In genomic region chr16:82891918-82892317, GRCh38 we compare ENCODE assay signal across 19 cellular contexts.
DNase-seq lines count a peak whose midpoint lies in the region; ATAC-seq, FAIRE-seq and TF ChIP-seq lines count a peak whose summit lies in the region.
"Had no signal": no experiment of that assay in that cellular context is flagged by ENCODE, and none has a peak within 500 bp of the region (broad histone marks: within the 10 kb centered on the region; RNA-seq: fewer than 3 reads in every experiment).

No MANE protein-coding gene starts in this region.

- H3K4me1 ChIP-seq in heart left ventricle, result peaks cover 0 to 35% (median 16%) of the 10 kb centered on the region in 12 donors
- H3K4me1 ChIP-seq in ascending aorta, result peaks cover 3 to 34% of the 10 kb centered on the region in 2 donors
- H3K4me1 ChIP-seq in right cardiac atrium (ENCODE audit: control insufficient read depth, insufficient read depth, low read length), result peaks cover 8% of the 10 kb centered on the region
- H3K4me1 ChIP-seq in pancreas, result no peaks in the 10 kb centered on the region
- no peaks in the 10 kb centered on the region for H3K4me1 ChIP-seq in left lung
- no peaks in the 10 kb centered on the region for H3K4me1 ChIP-seq in CD4-positive, alpha-beta memory T cell (ENCODE audit: insufficient read depth, low read length)
- H3K4me1 ChIP-seq: Caco-2 had no signal

- peaks cover 0 to 5% of the 10 kb centered on the region in 2 donors for H3K27me3 Mint-ChIP-seq in CD4-positive, alpha-beta memory T cell
- H3K27me3 Mint-ChIP-seq: CD4-positive, CD25-positive, alpha-beta regulatory T cell had no signal

- H3K27me3 ChIP-seq in heart left ventricle (no peaks in the 10 kb centered on the region), ascending aorta (no peaks in the 10 kb centered on the region), right cardiac atrium (ENCODE audit: control insufficient read depth, insufficient read depth) (no peaks in the 10 kb centered on the region), pancreas (no peaks in the 10 kb centered on the region), left lung (no peaks in the 10 kb centered on the region)
- H3K27me3 ChIP-seq in CD4-positive, alpha-beta memory T cell (ENCODE audit: insufficient read depth, low read length), result no peaks in the 10 kb centered on the region

- CTCF ChIA-PET in CD4-positive, alpha-beta memory T cell (lab: Charles Lee; ENCODE audit: partially characterized antibody), result no interaction called here

- 49 to 74% (median 59%) methylated on average over 3 of the region's 3 CpGs for WGBS in heart left ventricle, 4 donors
- WGBS in right cardiac atrium, result 56% methylated on average over 3 of the region's 3 CpGs
- 63 to 67% methylated on average over 3 of the region's 3 CpGs for WGBS in pancreas, 2 donors

- H3K9me3 ChIP-seq in heart left ventricle, result no peaks in the 10 kb centered on the region
- no peaks in the 10 kb centered on the region for H3K9me3 ChIP-seq in ascending aorta
- no peaks in the 10 kb centered on the region for H3K9me3 ChIP-seq in right cardiac atrium (ENCODE audit: control insufficient read depth, low read length)
- no peaks in the 10 kb centered on the region for H3K9me3 ChIP-seq in pancreas
- H3K9me3 ChIP-seq in left lung, result no peaks in the 10 kb centered on the region
- no peaks in the 10 kb centered on the region for H3K9me3 ChIP-seq in CD4-positive, alpha-beta memory T cell (ENCODE audit: control insufficient read depth in 1 of 2, low read length in 2 of 2)
- H3K9me3 ChIP-seq: Caco-2 had no signal

- TF ChIP-seq POLR2A in heart left ventricle (IDR thresholded peaks at IDR 0.05), result no peak

- no peak for FAIRE-seq in pancreas (lab: Jason Lieb, UNC)
- FAIRE-seq: GM12892, GM18507, K562 had no signal

- no peak overlapping the region for H3K4me3 ChIP-seq in heart left ventricle
- no peak overlapping the region for H3K4me3 ChIP-seq in ascending aorta
- H3K4me3 ChIP-seq in right cardiac atrium (ENCODE audit: low read length), result no peak overlapping the region
- no peak overlapping the region for H3K4me3 ChIP-seq in pancreas
- H3K4me3 ChIP-seq in left lung, result no peak overlapping the region
- no peak overlapping the region for H3K4me3 ChIP-seq in CD4-positive, alpha-beta memory T cell (ENCODE audit: low read length in 2 of 2)
- H3K4me3 ChIP-seq: K562 had no signal

- peaks cover 0 to 3% (median 0%) of the 10 kb centered on the region in 8 donors for H3K9me3 Mint-ChIP-seq in CD4-positive, alpha-beta memory T cell

- no peak for DNase-seq in heart left ventricle
- no peak for DNase-seq in Right ventricle myocardium inferior (ENCODE audit: missing footprints)
- no peak for DNase-seq in ascending aorta (ENCODE audit: low spot score in 2 of 2)
- DNase-seq in right cardiac atrium, result no peak
- no peak for DNase-seq in pancreas
- DNase-seq in left lung, result no peak
- DNase-seq in CD4-positive, alpha-beta memory T cell, result no peak
- DNase-seq in SKM-1 treated with dmso at 0.1 percent for 144 hours (lab: John Stamatoyannopoulos, UW; ENCODE audit: unreplicated experiment), result no peak
- DNase-seq: Caco-2; CD4-positive, CD25-positive, alpha-beta regulatory T cell; MV-4-11; NCI-H1694 treated with DMSO at 0.1 percent for 48 hours; NCI-H510A; NCI-H82; PC-3 had no signal

- no peak overlapping the region for H3K4me3 Mint-ChIP-seq in CD4-positive, alpha-beta memory T cell
- H3K4me3 Mint-ChIP-seq: B cell; CD4-positive, CD25-positive, alpha-beta regulatory T cell had no signal

- TF ChIP-seq CTCF in heart left ventricle (IDR thresholded peaks at IDR 0.05) (no peak), ascending aorta (IDR thresholded peaks at IDR 0.05) (no peak), pancreas (IDR thresholded peaks at IDR 0.05) (no peak), left lung (IDR thresholded peaks at IDR 0.05) (no peak)

- intact Hi-C loops in heart left ventricle (cut with DNase I) (no loop called here), Right ventricle myocardium inferior (cut with DNase I) (no loop called here), ascending aorta (cut with DNase I) (no loop called here), right cardiac atrium (cut with DNase I) (no loop called here), pancreas (cut with DNase I) (no loop called here), left lung (cut with DNase I) (no loop called here)
- intact Hi-C loops in CD4-positive, alpha-beta memory T cell (cut with micrococcal nuclease), result no loop called here

- H3K36me3 Mint-ChIP-seq in CD4-positive, alpha-beta memory T cell, result no peaks in the 10 kb centered on the region
- H3K36me3 Mint-ChIP-seq: CD4-positive, CD25-positive, alpha-beta regulatory T cell had no signal

- no peaks in the 10 kb centered on the region for H3K4me1 Mint-ChIP-seq in CD4-positive, alpha-beta memory T cell
- H3K4me1 Mint-ChIP-seq: B cell; CD4-positive, CD25-positive, alpha-beta regulatory T cell had no signal

- POLR2A ChIA-PET in CD4-positive, alpha-beta memory T cell (lab: Charles Lee; ENCODE audit: partially characterized antibody), result no interaction called here

- peak overlapping the region in 8 of 12 donors; percentile 30 to 66 (median 43) for H3K27ac ChIP-seq in heart left ventricle
- H3K27ac ChIP-seq in ascending aorta, result peak overlapping the region; percentile 63
- peak overlapping the region; percentile 1 for H3K27ac ChIP-seq in right cardiac atrium (ENCODE audit: low read length)
- H3K27ac ChIP-seq in pancreas, result no peak overlapping the region
- no peak overlapping the region for H3K27ac ChIP-seq in left lung
- H3K27ac ChIP-seq in CD4-positive, alpha-beta memory T cell (ENCODE audit: low read depth, low read length), result no peak overlapping the region

- ATAC-seq in heart left ventricle, result peak in 1 of 4 donors; percentile 16
- ATAC-seq in Right ventricle myocardium inferior, result no peak
- ATAC-seq in right cardiac atrium, result no peak
- ATAC-seq in pancreas, result no peak
- no peak for ATAC-seq in left lung
- ATAC-seq: K562, PC-3 had no signal

- H3K36me3 ChIP-seq in heart left ventricle (no peaks in the 10 kb centered on the region), ascending aorta (no peaks in the 10 kb centered on the region), pancreas (no peaks in the 10 kb centered on the region), left lung (no peaks in the 10 kb centered on the region)
- H3K36me3 ChIP-seq in CD4-positive, alpha-beta memory T cell (ENCODE audit: insufficient read depth, low read length), result no peaks in the 10 kb centered on the region

- H3K27ac Mint-ChIP-seq in CD4-positive, alpha-beta memory T cell, result no peak overlapping the region
- H3K27ac Mint-ChIP-seq: B cell; CD4-positive, CD25-positive, alpha-beta regulatory T cell had no signal

Comparison
In these comparisons a context has a peak if more than half of its experiments do, and no peak if none do; other contexts are left out.
1. H3K27ac ChIP-seq: peak in heart left ventricle (8 of 12), ascending aorta (2 of 2) and right cardiac atrium (single experiment); none in pancreas (0 of 4), left lung (0 of 2) and CD4-positive, alpha-beta memory T cell (single experiment).